1 cellular context compared by ENCODE assay signal in genomic region chr7:85213500-85213899, GRCh38.
TF ChIP-seq lines count a peak whose summit lies in the region.

No MANE protein-coding gene starts in this region.

TF ChIP-seq in SK-N-SH treated with all-trans-retinoic acid at 6 μM for 48 hours, 23 proteins besides CTCF, POLR2A, EP300 and RAD21 (continued from another document):
- no peak for TF ChIP-seq POU6F1 (CRISPR knock-in tag; IDR thresholded peaks at IDR 0.05; ENCODE audit: borderline replicate concordance, low read depth)
- no peak for TF ChIP-seq SNAI2 (CRISPR knock-in tag; IDR thresholded peaks at IDR 0.05)
- no peak for TF ChIP-seq CREB5 (CRISPR knock-in tag; IDR thresholded peaks at IDR 0.05; ENCODE audit: low read depth)
